16 cellular contexts compared by ENCODE assay signal in genomic region chr12:10016881-10017280, GRCh38. TPM values are rescaled to one million over a fixed set of nuclear protein-coding genes. Genes with fewer than 3 reads are reported as not detected.
DNase-seq lines count a peak whose midpoint lies in the region; ATAC-seq, FAIRE-seq and TF ChIP-seq lines count a peak whose summit lies in the region.
"Had no signal": no experiment of that assay in that cellular context is flagged by ENCODE, and none has a peak within 500 bp of the region (broad histone marks: within the 10 kb centered on the region; RNA-seq: fewer than 3 reads in every experiment).

No MANE protein-coding gene starts in this region.

- H2AK5ac ChIP-seq in H1 (ENCODE audit: low read depth, low read length): no peak overlapping the region

- TF ChIP-seq POLR2A in NB4 (IDR thresholded peaks at IDR 0.05; ENCODE audit: extremely low read depth, insufficient read length) (no peak), H1 (IDR thresholded peaks at IDR 0.05; ENCODE audit: control extremely low read depth in 1 of 2, low read depth in 2 of 2, low read length in 2 of 2) (no peak)

- H3K56ac ChIP-seq in H1 (replicated peaks; ENCODE audit: insufficient read length, low read depth, low read length): peak overlapping the region; percentile 49

- CTCF ChIA-PET in H1 (lab: Charles Lee; ENCODE audit: partially characterized antibody): interaction anchor here (0.6 kb wide), 2 partner anchors 77 to 266 kb away, joined by 4 to 5 read pairs; no protein-coding TSS in a partner anchor

- no peak for TF ChIP-seq RAD21 in H1 (IDR thresholded peaks at IDR 0.05 in 1 of 2, conservative IDR thresholded peaks at IDR 0.05 in 1 of 2; ENCODE audit: low read depth in 2 of 2, low read length in 2 of 2)

- no peak overlapping the region for H2AFZ ChIP-seq in GM23338
- H2AFZ ChIP-seq in H1 (ENCODE audit: low read length): no peak overlapping the region

- H2BK20ac ChIP-seq in H1 (ENCODE audit: low read length): no peak overlapping the region

- H3K9me3 Mint-ChIP-seq in GM23338: no peaks in the 10 kb centered on the region
- H3K9me3 Mint-ChIP-seq: activated naive CD4-positive, alpha-beta T cell treated with anti-CD3 and anti-CD28 coated beads, Interleukin-2, amount 50 U/mL, for 72 hours; CD4-positive, alpha-beta T cell had no signal

- peaks cover 15% of the 10 kb centered on the region for H3K4me1 ChIP-seq in GM23338 (ENCODE audit: insufficient read depth)
- peaks cover 0 to 3% (median 0%) of the 10 kb centered on the region in 4 experiments; a peak in 3 of 7 replicates for H3K4me1 ChIP-seq in H1 (replicated peaks in 1 of 4; ENCODE audit: control insufficient read depth in 3 of 4, insufficient read depth in 4 of 4, low read length in 3 of 4)
- H3K4me1 ChIP-seq: prostate gland had no signal

- no peak overlapping the region for H4K91ac ChIP-seq in H1 (replicated peaks; ENCODE audit: insufficient read length, low read length)

- H3K23me2 ChIP-seq in H1 (ENCODE audit: low read depth, low read length): no peaks in the 10 kb centered on the region

- H3K27ac ChIP-seq in GM23338 (ENCODE audit: low read depth): no peak overlapping the region
- no peak overlapping the region for H3K27ac ChIP-seq in H1 (ENCODE audit: low read depth, low read length)
- H3K27ac ChIP-seq: heart left ventricle, prostate gland had no signal

- no peak overlapping the region for H2BK5ac ChIP-seq in H1 (ENCODE audit: low read depth, low read length)

- H3K4ac ChIP-seq in H1 (replicated peaks; ENCODE audit: insufficient read length, low read depth, low read length): no peak overlapping the region

- H3K9me3 ChIP-seq in H1 (ENCODE audit: insufficient read depth in 2 of 2, low read depth in 1 of 2, low read length in 1 of 2): no peaks in the 10 kb centered on the region
- H3K9me3 ChIP-seq: heart left ventricle, prostate gland had no signal

- ATAC-seq in GM23338 (no peak), HG03139 (IDR thresholded peaks at IDR 0.05; ENCODE audit: unreplicated experiment) (no peak), HG03280 (IDR thresholded peaks at IDR 0.05; ENCODE audit: unreplicated experiment) (no peak)
- ATAC-seq: activated naive CD4-positive, alpha-beta T cell treated with anti-CD3 and anti-CD28 coated beads, Interleukin-2, amount 50 U/mL, for 72 hours; heart left ventricle; left cardiac atrium had no signal

- TF ChIP-seq CTCF in GM23338 (conservative IDR thresholded peaks at IDR 0.05; ENCODE audit: low read depth in 2 of 2): no peak
- no peak for TF ChIP-seq CTCF in NB4 (IDR thresholded peaks at IDR 0.05; ENCODE audit: low read depth, low read length)
- TF ChIP-seq CTCF in H1 (IDR thresholded peaks at IDR 0.05; ENCODE audit: control extremely low read depth in 1 of 3, insufficient read depth in 1 of 3, low read depth in 1 of 3, low read length in 3 of 3): no peak

- peaks cover 10% of the 10 kb centered on the region for H3K4me1 Mint-ChIP-seq in GM23338

- WGBS in H1 (ENCODE audit: extremely low coverage in 1 of 2, insufficient coverage in 1 of 2, insufficient read length in 1 of 2, insufficient replicate concordance in 2 of 2, low coverage in 1 of 2, low lambda C conversion rate in 2 of 2, missing lambda C conversion rate in 1 of 2), 2 experiments: 13% methylated on average over 1 of the region's 1 CpG; no CpG with 5 or more reads in 1 of the 2 experiments

- no peak overlapping the region for H2BK12ac ChIP-seq in H1 (ENCODE audit: low read depth, low read length)

- H3K9ac ChIP-seq in H1 (replicated peaks in 1 of 4; ENCODE audit: extremely low read depth in 1 of 4, low read depth in 3 of 4, low read length in 3 of 4): no peak overlapping the region

- no peaks in the 10 kb centered on the region for H3F3A ChIP-seq in GM23338 (replicated peaks; ENCODE audit: low read depth)

- POLR2A ChIA-PET in H1 (lab: Charles Lee; ENCODE audit: partially characterized antibody): no interaction called here

- H3K4me3 ChIP-seq in GM23338 (no peak overlapping the region), NB4 (ENCODE audit: low read depth, low read length) (no peak overlapping the region), H1 (ENCODE audit: extremely low read depth in 1 of 4, insufficient read depth in 2 of 4, low read depth in 3 of 4, low read length in 4 of 4) (no peak overlapping the region), skeletal muscle cell (ENCODE audit: low read depth, low read length) (no peak overlapping the region)
- H3K4me3 ChIP-seq: heart left ventricle, prostate gland had no signal

- H3K79me1 ChIP-seq in H1 (ENCODE audit: low read depth, low read length): no peaks in the 10 kb centered on the region

- DNase-seq in GM23338 (ENCODE audit: low spot score): no peak
- DNase-seq in NB4 (ENCODE audit: low read depth): peak; percentile 16
- no peak for DNase-seq in H1 (ENCODE audit: low read depth in 1 of 2, low spot score in 2 of 2)
- DNase-seq in skeletal muscle cell (ENCODE audit: low read depth): peak; percentile 4
- no peak for DNase-seq in NCI-H1436 (lab: John Stamatoyannopoulos, UW)
- DNase-seq: CD4-positive, alpha-beta T cell; GDM1; heart left ventricle; left cardiac atrium; NCI-H2171 treated with DMSO at 0.1 percent for 48 hours; stimulated activated CD4-positive, alpha-beta T cell treated with anti-CD3 and anti-CD28 coated beads, Interleukin-2, amount 100 ng/mL, for 48 hours had no signal

- no peak overlapping the region for H4K8ac ChIP-seq in H1 (ENCODE audit: extremely low read depth, insufficient read depth, low read length)

- no peak overlapping the region for H2BK120ac ChIP-seq in H1 (replicated peaks; ENCODE audit: low read depth, low read length)

- no peaks in the 10 kb centered on the region for H3K27me3 ChIP-seq in GM23338 (ENCODE audit: insufficient read depth)
- H3K27me3 ChIP-seq in H1 (replicated peaks in 1 of 4; ENCODE audit: control insufficient read depth in 3 of 4, extremely low read depth in 1 of 4, insufficient read depth in 3 of 4, low read length in 3 of 4): no peaks in the 10 kb centered on the region
- H3K27me3 ChIP-seq: heart left ventricle had no signal

- H3K14ac ChIP-seq in H1 (ENCODE audit: insufficient read length): no peak overlapping the region

- TF ChIP-seq EP300 in H1 (IDR thresholded peaks at IDR 0.05; ENCODE audit: borderline replicate concordance in 1 of 2, low read depth in 2 of 2, low read length in 2 of 2): no peak

- H4K5ac ChIP-seq in H1 (ENCODE audit: insufficient read length, low read depth, low read length): no peak overlapping the region

- no peak overlapping the region for H3K4me3 Mint-ChIP-seq in GM23338
- H3K4me3 Mint-ChIP-seq: CD4-positive, alpha-beta T cell had no signal

- H3K27ac Mint-ChIP-seq in GM23338: peak overlapping the region; percentile 60
- H3K27ac Mint-ChIP-seq: activated naive CD4-positive, alpha-beta T cell treated with anti-CD3 and anti-CD28 coated beads, Interleukin-2, amount 50 U/mL, for 72 hours; CD4-positive, alpha-beta T cell had no signal

- H2BK15ac ChIP-seq in H1 (ENCODE audit: low read length): no peak overlapping the region

- H3K9me2 ChIP-seq in GM23338 (ENCODE audit: insufficient read depth): no peaks in the 10 kb centered on the region

- 0 out of 2 replicates have a peak overlapping the region, but pooled peaks have one; percentile 36 for H3K4me2 ChIP-seq in GM23338
- no peak overlapping the region for H3K4me2 ChIP-seq in H1 (ENCODE audit: insufficient read depth in 1 of 2, low read depth in 2 of 2, low read length in 2 of 2)

- H3K23ac ChIP-seq in H1 (ENCODE audit: insufficient read length): no peak overlapping the region

- no peaks in the 10 kb centered on the region for H3K36me3 ChIP-seq in GM23338 (ENCODE audit: insufficient read depth)
- no peaks in the 10 kb centered on the region for H3K36me3 ChIP-seq in H1 (ENCODE audit: control insufficient read depth in 2 of 4, insufficient read depth in 4 of 4, low read length in 3 of 4)
- H3K36me3 ChIP-seq: heart left ventricle, prostate gland had no signal

- no peak for FAIRE-seq in H1 (lab: Jason Lieb, UNC)

- no peak overlapping the region for H3K18ac ChIP-seq in H1 (ENCODE audit: extremely low read depth, low read length)

- no peaks in the 10 kb centered on the region for H3K79me2 ChIP-seq in GM23338 (replicated peaks; ENCODE audit: insufficient read depth)
- H3K79me2 ChIP-seq in H1 (ENCODE audit: control insufficient read depth in 1 of 2, insufficient read depth in 2 of 2, low read length in 2 of 2): no peaks in the 10 kb centered on the region

- no peaks in the 10 kb centered on the region for H3K36me3 Mint-ChIP-seq in GM23338 (ENCODE audit: low read depth)
- H3K36me3 Mint-ChIP-seq: activated naive CD4-positive, alpha-beta T cell treated with anti-CD3 and anti-CD28 coated beads, Interleukin-2, amount 50 U/mL, for 72 hours had no signal

- no peaks in the 10 kb centered on the region for H3K27me3 Mint-ChIP-seq in GM23338 (ENCODE audit: insufficient read depth, low read depth, poor library complexity)

- H4K20me1 ChIP-seq in GM23338 (replicated peaks; ENCODE audit: insufficient read depth) (no peaks in the 10 kb centered on the region; the same call in 1 of the 2 replicates), H1 (replicated peaks in 1 of 2; ENCODE audit: control insufficient read depth in 1 of 2, insufficient read depth in 2 of 2, low read length in 2 of 2) (no peaks in the 10 kb centered on the region)

RNA-seq across cellular contexts. Expression of gene CLEC12B, which starts 6.5 kb away (rescaled TPM):
- not detected in 2 replicates for total RNA-seq in GM23338 (2014; rRNA removed; shearing (Covaris generic))
- polyA plus RNA-seq in GM23338 (2016; fragmentation: Nextera tagmentation; extraction: Ambion mirVana) (not detected in 2 replicates), H1 (2011; rRNA removed) (not detected in 2 replicates)
- total RNA-seq in H1 (2021; fragmentation: NEBNext Ultra II Directional; extraction: Animal tissue kit (Norgen Biotek cat#: 25700)): not detected in 2 replicates
- polyA plus RNA-seq in H1 (2011; cell fraction: cytosol; rRNA removed): not detected
- not detected for polyA plus RNA-seq in H1 (2011; cell fraction: nucleus; rRNA removed)
- not detected in 4 replicates for polyA plus RNA-seq in H1 (2012, experiment 1 of 2)
- polyA plus RNA-seq in H1 (2012, experiment 2 of 2): not detected
- polyA plus RNA-seq in H1 (2013, experiment 1 of 2): not detected
- polyA plus RNA-seq in H1 (2013, experiment 2 of 2): not detected
- not detected in 2 replicates for polyA minus RNA-seq in H1 (2011; rRNA and poly(A)+ RNA removed)
- polyA minus RNA-seq in H1 (2011; cell fraction: cytosol; rRNA and poly(A)+ RNA removed): not detected
- not detected for polyA minus RNA-seq in H1 (2011; cell fraction: nucleus; rRNA and poly(A)+ RNA removed)
- total RNA-seq: activated naive CD4-positive, alpha-beta T cell treated with anti-CD3 and anti-CD28 coated beads, Interleukin-2, amount 50 U/mL, for 72 hours; CD4-positive, alpha-beta T cell had no signal
- polyA plus RNA-seq: heart left ventricle had no signal

RNA-seq across cellular contexts. Expression of gene CLEC9A, which starts 13.6 kb away (rescaled TPM):
- total RNA-seq in GM23338 (2014; rRNA removed; shearing (Covaris generic)): not detected in 2 replicates
- polyA plus RNA-seq in GM23338 (2016; fragmentation: Nextera tagmentation; extraction: Ambion mirVana): not detected in 2 replicates
- not detected in 2 replicates for total RNA-seq in H1 (2021; fragmentation: NEBNext Ultra II Directional; extraction: Animal tissue kit (Norgen Biotek cat#: 25700))
- polyA plus RNA-seq in H1 (2011; rRNA removed): not detected in 2 replicates
- not detected for polyA plus RNA-seq in H1 (2011; cell fraction: cytosol; rRNA removed)
- not detected for polyA plus RNA-seq in H1 (2011; cell fraction: nucleus; rRNA removed)
- not detected in 4 replicates for polyA plus RNA-seq in H1 (2012, experiment 1 of 2)
- not detected for polyA plus RNA-seq in H1 (2012, experiment 2 of 2)
- not detected for polyA plus RNA-seq in H1 (2013, experiment 1 of 2)
- polyA plus RNA-seq in H1 (2013, experiment 2 of 2): not detected
- not detected in 2 replicates for polyA minus RNA-seq in H1 (2011; rRNA and poly(A)+ RNA removed)
- polyA minus RNA-seq in H1 (2011; cell fraction: cytosol; rRNA and poly(A)+ RNA removed): not detected
- polyA minus RNA-seq in H1 (2011; cell fraction: nucleus; rRNA and poly(A)+ RNA removed): not detected
- total RNA-seq: activated naive CD4-positive, alpha-beta T cell treated with anti-CD3 and anti-CD28 coated beads, Interleukin-2, amount 50 U/mL, for 72 hours; left cardiac atrium had no signal

RNA-seq across cellular contexts. Expression of gene CLEC1B, which starts 18.0 kb away (rescaled TPM):
- not detected in 2 replicates for total RNA-seq in GM23338 (2014; rRNA removed; shearing (Covaris generic))
- polyA plus RNA-seq in GM23338 (2016; fragmentation: Nextera tagmentation; extraction: Ambion mirVana): not detected in 2 replicates
- total RNA-seq in H1 (2021; fragmentation: NEBNext Ultra II Directional; extraction: Animal tissue kit (Norgen Biotek cat#: 25700)): not detected in 2 replicates
- not detected in 2 replicates for polyA plus RNA-seq in H1 (2011; rRNA removed)
- polyA plus RNA-seq in H1 (2011; cell fraction: cytosol; rRNA removed): not detected
- polyA plus RNA-seq in H1 (2011; cell fraction: nucleus; rRNA removed): not detected
- not detected in 4 replicates for polyA plus RNA-seq in H1 (2012, experiment 1 of 2)
- not detected for polyA plus RNA-seq in H1 (2012, experiment 2 of 2)
- not detected for polyA plus RNA-seq in H1 (2013, experiment 1 of 2)
- not detected for polyA plus RNA-seq in H1 (2013, experiment 2 of 2)
- polyA minus RNA-seq in H1 (2011; rRNA and poly(A)+ RNA removed): not detected in 2 replicates
- not detected for polyA minus RNA-seq in H1 (2011; cell fraction: cytosol; rRNA and poly(A)+ RNA removed)
- not detected for polyA minus RNA-seq in H1 (2011; cell fraction: nucleus; rRNA and poly(A)+ RNA removed)
- total RNA-seq: activated naive CD4-positive, alpha-beta T cell treated with anti-CD3 and anti-CD28 coated beads, Interleukin-2, amount 50 U/mL, for 72 hours; CD4-positive, alpha-beta T cell; heart left ventricle; left cardiac atrium; urinary bladder had no signal
- polyA plus RNA-seq: heart left ventricle, urinary bladder had no signal

RNA-seq across cellular contexts. Expression of gene CLEC12A, which starts 45.7 kb away (rescaled TPM):
- total RNA-seq in GM23338 (2014; rRNA removed; shearing (Covaris generic)): not detected in 2 replicates
- polyA plus RNA-seq in GM23338 (2016; fragmentation: Nextera tagmentation; extraction: Ambion mirVana) (not detected in 2 replicates), H1 (2011; rRNA removed) (not detected in 2 replicates)
- total RNA-seq in H1 (2021; fragmentation: NEBNext Ultra II Directional; extraction: Animal tissue kit (Norgen Biotek cat#: 25700)): not detected in 2 replicates
- not detected for polyA plus RNA-seq in H1 (2011; cell fraction: cytosol; rRNA removed)
- not detected for polyA plus RNA-seq in H1 (2011; cell fraction: nucleus; rRNA removed)
- polyA plus RNA-seq in H1 (2012, experiment 1 of 2): not detected in 4 replicates
- not detected for polyA plus RNA-seq in H1 (2012, experiment 2 of 2)
- not detected for polyA plus RNA-seq in H1 (2013, experiment 1 of 2)
- polyA plus RNA-seq in H1 (2013, experiment 2 of 2): not detected
- not detected in 2 replicates for polyA minus RNA-seq in H1 (2011; rRNA and poly(A)+ RNA removed)
- polyA minus RNA-seq in H1 (2011; cell fraction: cytosol; rRNA and poly(A)+ RNA removed): not detected
- not detected for polyA minus RNA-seq in H1 (2011; cell fraction: nucleus; rRNA and poly(A)+ RNA removed)

Comparison
In these comparisons a context has a peak if more than half of its experiments do, and no peak if none do; other contexts are left out.
1. DNase-seq: peak in NB4 (single experiment) and skeletal muscle cell (single experiment); none in GM23338 (single experiment), H1 (0 of 2) and NCI-H1436 (single experiment).